Comparison of ENCODE assay signal across 8 cellular contexts in genomic region chr11:86244522-86245368, GRCh38. TPM values are rescaled to one million over a fixed set of nuclear protein-coding genes. Genes with fewer than 3 reads are reported as not detected.
DNase-seq lines count a peak whose midpoint lies in the region; ATAC-seq and TF ChIP-seq lines count a peak whose summit lies in the region.

EED (plus strand) TSS chr11:86244753; CDS start chr11:86245230, 477 bp downstream.

- no peak within 1 kb of the TSS for H3K27ac Mint-ChIP-seq in natural killer cell

- DNase-seq in Daoy (ENCODE audit: low read depth), result peak; percentile 98
- peak; percentile 65 for DNase-seq in GOT3 (lab: John Stamatoyannopoulos, UW)
- DNase-seq in LHCN-M2 (ENCODE audit: low read depth), result peak; percentile 92
- DNase-seq in RPMI7951 (ENCODE audit: low read depth), result peak; percentile 95
- DNase-seq in activated T-helper 1 cell treated with anti-CD3 and anti-CD28 coated beads, Interleukin-2, amount 50 U/mL, for 16 hours (ENCODE audit: low read depth in 1 of 2, low spot score in 1 of 2), result peak; percentile 84 to 90
- DNase-seq in fibroblast of peridontal ligament (ENCODE audit: extremely low read depth), result peak; percentile 91
- peak; percentile 91 for DNase-seq in natural killer cell
- DNase-seq in stimulated activated naive CD4-positive, alpha-beta T cell treated with Interleukin-2 at 50 U/mL for 16 hours (lab: John Stamatoyannopoulos, UW), result peak; percentile 94

- ATAC-seq in natural killer cell, result peak; percentile 89 to 96 (median 89)

- no peaks in the 10 kb centered on the region for H3K9me3 Mint-ChIP-seq in natural killer cell

- H3K27me3 Mint-ChIP-seq in natural killer cell (ENCODE audit: low read depth in 2 of 2), result peaks cover 0 to 11% of the 10 kb centered on the region in 2 donors

- peaks cover 0 to 20% of the 10 kb centered on the region in 2 donors for H3K4me1 Mint-ChIP-seq in natural killer cell

- H3K4me3 Mint-ChIP-seq in natural killer cell, result no peak within 1 kb of the TSS

- intact Hi-C loops in natural killer cell (cut with micrococcal nuclease), result loop anchor here (1.0 to 5.0 kb wide), 3 partner anchors 58 to 616 kb away; partner anchors contain the start of genes HIKESHI and TMEM126B

- H3K36me3 Mint-ChIP-seq in natural killer cell, result no peaks in the 10 kb centered on the region

- TF ChIP-seq CTCF in natural killer cell (IDR thresholded peaks at IDR 0.05), result no peak

RNA-seq across cellular contexts. Expression of gene EED, which starts in this region (rescaled TPM):
- 27.7 and 33.1 TPM in 2 replicates for total RNA-seq in Daoy (2014; rRNA removed; shearing (Covaris generic))
- total RNA-seq in LHCN-M2 (2014; rRNA removed) (22.3 and 27.4 TPM in 2 replicates), natural killer cell (10 to 100 TPM; 26.0 to 36.9 (median 34.0) TPM)
- 20.6 TPM for polyA plus RNA-seq in LHCN-M2 (2012)
- total RNA-seq in RPMI7951 (2014; rRNA removed; shearing (Covaris generic)), result 23.1 and 27.6 TPM in 2 replicates

Comparison
In these comparisons a context has a peak if more than half of its experiments do, and no peak if none do; other contexts are left out.
1. Peak in every context shown above with its lines: DNase-seq and ATAC-seq.